In the genomic region with DNA sequence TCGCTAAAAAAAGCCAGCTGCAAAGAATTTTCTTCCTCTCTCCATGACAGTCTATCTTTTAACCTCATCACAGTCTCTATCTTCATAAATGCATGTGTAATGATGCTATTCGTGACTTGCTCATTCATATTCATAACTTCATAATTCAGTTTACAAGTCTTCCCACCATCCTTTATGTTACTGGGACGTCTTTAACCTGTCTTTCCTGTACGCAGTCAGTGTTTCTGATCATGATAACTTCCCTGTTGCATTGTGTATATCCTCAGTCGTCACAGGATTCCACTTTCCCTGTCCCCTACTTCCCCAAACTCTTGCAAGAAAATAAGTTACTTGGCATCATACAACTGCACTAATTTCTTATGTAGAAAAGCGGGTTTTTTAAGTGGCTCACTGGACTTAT, we compare ENCODE assay signal across 10 cellular contexts.
A peak's percentile ranks its signal among the peaks of the same experiment; 100 is the strongest.
DNase-seq lines count a peak whose midpoint lies in the region; ATAC-seq and TF ChIP-seq lines count a peak whose summit lies in the region.
"Had no signal": no experiment of that assay in that cellular context is flagged by ENCODE, and none has a peak within 500 bp of the region (broad histone marks: within the 10 kb centered on the region; RNA-seq: fewer than 3 reads in every experiment).

No MANE protein-coding gene starts in this region.

- no peak for TF ChIP-seq CTCF in WI38 (IDR thresholded peaks at IDR 0.05; ENCODE audit: low read depth, low read length)
- no peak for TF ChIP-seq CTCF in foreskin fibroblast (IDR thresholded peaks at IDR 0.05; ENCODE audit: low read depth, low read length)

- CTCF ChIA-PET in activated CD4-positive, alpha-beta T cell treated with anti-CD3 and anti-CD28 coated beads for 36 hours (lab: Charles Lee) = interaction anchor here (1.3 kb wide), 1 partner anchor 204 kb away, joined by 5 read pairs; no protein-coding TSS in a partner anchor

- POLR2A ChIA-PET in activated CD4-positive, alpha-beta T cell treated with anti-CD3 and anti-CD28 coated beads for 36 hours (lab: Charles Lee) = no interaction called here

- no peak for ATAC-seq in activated CD4-positive, alpha-beta T cell treated with anti-CD3 and anti-CD28 coated beads for 36 hours
- ATAC-seq in stimulated activated effector memory CD8-positive, alpha-beta T cell treated with anti-CD3 and anti-CD28 coated beads, Interleukin-12 subunit alpha, Interleukin-12 subunit beta, amount 100 ng/mL, for 72 hours = no peak
- no peak for ATAC-seq in HG03095 (IDR thresholded peaks at IDR 0.05; ENCODE audit: unreplicated experiment)
- ATAC-seq in stimulated activated naive B cell treated with anti-CD40 and anti-IgM and Interleukin-4, amounts not matched to agents 10 μg/mL and 1 μg/mL and 100 μg/mL, for 72 hours (replicated peaks) = no peak

- DNase-seq in activated CD4-positive, alpha-beta T cell treated with anti-CD3 and anti-CD28 coated beads for 36 hours = no peak
- no peak for DNase-seq in activated CD4-positive, alpha-beta T cell treated with anti-CD3 and anti-CD28 coated beads, Interleukin-2, amount 50 U/mL, for 48 hours
- DNase-seq in foreskin fibroblast (no peak), mesenteric fat pad (ENCODE audit: low spot score) (no peak)
- no peak for DNase-seq in stimulated activated effector memory CD8-positive, alpha-beta T cell treated with anti-CD3 and anti-CD28 coated beads, Interleukin-12 subunit alpha, Interleukin-12 subunit beta, amount 100 ng/mL, for 72 hours (ENCODE audit: low spot score in 2 of 2)
- DNase-seq in stimulated activated naive B cell treated with anti-CD40 and anti-IgM and Interleukin-4, amounts not matched to agents 10 μg/mL and 1 μg/mL and 100 μg/mL, for 72 hours = no peak
- DNase-seq: retina, WERI-Rb-1 had no signal

- no peak overlapping the region for H3K27ac Mint-ChIP-seq in activated CD4-positive, alpha-beta T cell treated with anti-CD3 and anti-CD28 coated beads for 36 hours
- H3K27ac Mint-ChIP-seq in stimulated activated effector memory CD8-positive, alpha-beta T cell treated with anti-CD3 and anti-CD28 coated beads, Interleukin-12 subunit alpha, Interleukin-12 subunit beta, amount 100 ng/mL, for 72 hours = no peak overlapping the region
- H3K27ac Mint-ChIP-seq in stimulated activated naive B cell treated with anti-CD40 and anti-IgM and Interleukin-4, amounts not matched to agents 10 μg/mL and 1 μg/mL and 100 μg/mL, for 72 hours = no peak overlapping the region

- H3K4me3 Mint-ChIP-seq in activated CD4-positive, alpha-beta T cell treated with anti-CD3 and anti-CD28 coated beads for 36 hours = peak overlapping the region; percentile 13
- H3K4me3 Mint-ChIP-seq in stimulated activated effector memory CD8-positive, alpha-beta T cell treated with anti-CD3 and anti-CD28 coated beads, Interleukin-12 subunit alpha, Interleukin-12 subunit beta, amount 100 ng/mL, for 72 hours = peak overlapping the region; percentile 78
- H3K4me3 Mint-ChIP-seq in stimulated activated naive B cell treated with anti-CD40 and anti-IgM and Interleukin-4, amounts not matched to agents 10 μg/mL and 1 μg/mL and 100 μg/mL, for 72 hours = no peak overlapping the region

- peak overlapping the region; percentile 81 for H3K4me3 ChIP-seq in WI38 (ENCODE audit: low read depth, low read length)
- H3K4me3 ChIP-seq in foreskin fibroblast (ENCODE audit: low read depth in 1 of 2, low read length in 2 of 2) = peak overlapping the region; percentile 80 to 86

- H3K27me3 Mint-ChIP-seq in activated CD4-positive, alpha-beta T cell treated with anti-CD3 and anti-CD28 coated beads for 36 hours = no peaks in the 10 kb centered on the region
- no peaks in the 10 kb centered on the region for H3K27me3 Mint-ChIP-seq in stimulated activated naive B cell treated with anti-CD40 and anti-IgM and Interleukin-4, amounts not matched to agents 10 μg/mL and 1 μg/mL and 100 μg/mL, for 72 hours

- H3K36me3 Mint-ChIP-seq in activated CD4-positive, alpha-beta T cell treated with anti-CD3 and anti-CD28 coated beads for 36 hours (ENCODE audit: low read depth) = no peaks in the 10 kb centered on the region
- no peaks in the 10 kb centered on the region for H3K36me3 Mint-ChIP-seq in stimulated activated effector memory CD8-positive, alpha-beta T cell treated with anti-CD3 and anti-CD28 coated beads, Interleukin-12 subunit alpha, Interleukin-12 subunit beta, amount 100 ng/mL, for 72 hours
- peaks cover 3 to 11% of the 10 kb centered on the region in 2 donors for H3K36me3 Mint-ChIP-seq in stimulated activated naive B cell treated with anti-CD40 and anti-IgM and Interleukin-4, amounts not matched to agents 10 μg/mL and 1 μg/mL and 100 μg/mL, for 72 hours

- H3K9me3 Mint-ChIP-seq in activated CD4-positive, alpha-beta T cell treated with anti-CD3 and anti-CD28 coated beads for 36 hours (ENCODE audit: low read depth) = no peaks in the 10 kb centered on the region
- no peaks in the 10 kb centered on the region for H3K9me3 Mint-ChIP-seq in stimulated activated effector memory CD8-positive, alpha-beta T cell treated with anti-CD3 and anti-CD28 coated beads, Interleukin-12 subunit alpha, Interleukin-12 subunit beta, amount 100 ng/mL, for 72 hours
- H3K9me3 Mint-ChIP-seq in stimulated activated naive B cell treated with anti-CD40 and anti-IgM and Interleukin-4, amounts not matched to agents 10 μg/mL and 1 μg/mL and 100 μg/mL, for 72 hours = no peaks in the 10 kb centered on the region

- peaks cover 38% of the 10 kb centered on the region for H3K4me1 Mint-ChIP-seq in activated CD4-positive, alpha-beta T cell treated with anti-CD3 and anti-CD28 coated beads for 36 hours
- H3K4me1 Mint-ChIP-seq in stimulated activated effector memory CD8-positive, alpha-beta T cell treated with anti-CD3 and anti-CD28 coated beads, Interleukin-12 subunit alpha, Interleukin-12 subunit beta, amount 100 ng/mL, for 72 hours = peaks cover 44% of the 10 kb centered on the region
- peaks cover 23 to 37% of the 10 kb centered on the region in 2 donors for H3K4me1 Mint-ChIP-seq in stimulated activated naive B cell treated with anti-CD40 and anti-IgM and Interleukin-4, amounts not matched to agents 10 μg/mL and 1 μg/mL and 100 μg/mL, for 72 hours

- intact Hi-C loops in activated CD4-positive, alpha-beta T cell treated with anti-CD3 and anti-CD28 coated beads for 36 hours (cut with DNase I, micrococcal nuclease) = loop anchor here in 1 of 2 experiments (5.0 kb wide), 1 partner anchor 50 kb away; no protein-coding TSS in a partner anchor

Comparison
In these comparisons a context has a peak if more than half of its experiments do, and no peak if none do; other contexts are left out.
1. H3K4me3 Mint-ChIP-seq: peak in activated CD4-positive, alpha-beta T cell treated with anti-CD3 and anti-CD28 coated beads for 36 hours (single experiment) and stimulated activated effector memory CD8-positive, alpha-beta T cell treated with anti-CD3 and anti-CD28 coated beads, Interleukin-12 subunit alpha, Interleukin-12 subunit beta, amount 100 ng/mL, for 72 hours (single experiment); none in stimulated activated naive B cell treated with anti-CD40 and anti-IgM and Interleukin-4, amounts not matched to agents 10 μg/mL and 1 μg/mL and 100 μg/mL, for 72 hours (0 of 2).